In the genomic region with DNA sequence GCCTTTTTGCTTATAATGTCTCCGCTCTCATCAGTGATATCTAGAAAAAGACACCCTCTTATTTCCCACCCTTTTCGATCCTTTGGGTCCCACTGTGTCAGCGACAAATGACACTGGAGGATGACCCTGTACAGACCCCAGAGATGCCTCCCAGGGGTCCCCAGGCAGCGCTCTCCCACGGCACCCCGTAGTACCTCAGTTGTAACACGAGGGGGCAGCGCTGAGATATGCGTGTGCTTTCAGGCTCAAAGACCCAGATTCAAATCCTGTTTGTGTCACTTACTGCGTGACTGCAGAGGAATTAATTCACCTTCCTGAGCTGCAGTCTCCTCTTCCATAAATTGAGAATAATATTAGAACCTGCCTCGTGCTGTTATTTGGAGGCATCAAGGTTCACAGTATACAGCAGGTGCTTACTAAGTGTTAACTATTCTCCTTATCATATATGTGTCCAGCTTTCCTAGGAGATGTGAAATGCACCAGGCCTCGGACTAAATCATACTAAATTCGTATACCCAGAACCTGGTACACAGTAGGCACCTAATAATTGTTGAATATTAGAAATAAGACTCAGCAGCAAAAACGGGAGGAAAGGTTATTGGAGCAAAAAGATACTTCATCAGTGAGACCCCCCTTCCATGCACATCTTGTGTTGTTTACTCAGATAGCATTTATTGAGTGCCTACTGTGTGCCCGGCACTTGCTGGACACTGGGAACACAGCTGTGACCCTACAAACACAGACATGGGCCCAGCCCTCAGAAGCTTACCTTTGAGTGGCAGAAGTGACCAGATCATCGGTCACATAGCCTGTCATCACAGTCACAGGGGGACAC, we compare ENCODE assay signal across 9 cellular contexts.
A peak's percentile ranks its signal among the peaks of the same experiment; 100 is the strongest.
DNase-seq lines count a peak whose midpoint lies in the region; ATAC-seq and TF ChIP-seq lines count a peak whose summit lies in the region.
"Had no signal": no experiment of that assay in that cellular context is flagged by ENCODE, and none has a peak within 500 bp of the region (broad histone marks: within the 10 kb centered on the region; RNA-seq: fewer than 3 reads in every experiment).

No MANE protein-coding gene starts in this region.

- DNase-seq in CD1c-positive myeloid dendritic cell (ENCODE audit: extremely low spot score) (peak; percentile 7), H7 (peak; percentile 85), right lobe of liver (no peak), sigmoid colon (no peak), hepatic stellate cell (ENCODE audit: low spot score) (no peak), T-helper 1 cell (no peak)
- DNase-seq in activated CD8-positive, alpha-beta T cell treated with anti-CD3 and anti-CD28 coated beads for 36 hours = peak; percentile 44
- DNase-seq: cortex of kidney had no signal

- no peak for TF ChIP-seq EP300 in sigmoid colon (IDR thresholded peaks at IDR 0.05)

- H3K4me1 ChIP-seq in right lobe of liver (no peaks in the 10 kb centered on the region), sigmoid colon (peaks cover 0 to 11% (median 0%) of the 10 kb centered on the region in 4 donors)

- H3K27ac ChIP-seq in right lobe of liver (no peak overlapping the region), sigmoid colon (no peak overlapping the region)

- peak; percentile 58 for ATAC-seq in activated CD8-positive, alpha-beta T cell treated with anti-CD3 and anti-CD28 coated beads for 36 hours
- ATAC-seq in right lobe of liver (peak in 2 of 4 donors; percentile 39 to 47), GM18498 (IDR thresholded peaks at IDR 0.05; ENCODE audit: unreplicated experiment) (no peak)

- intact Hi-C loops in activated CD8-positive, alpha-beta T cell treated with anti-CD3 and anti-CD28 coated beads for 36 hours (cut with micrococcal nuclease) = no loop called here
- intact Hi-C loops in right lobe of liver (cut with DNase I) = no loop called here
- intact Hi-C loops in sigmoid colon (cut with DNase I) = no loop called here

- no peaks in the 10 kb centered on the region for H3K36me3 Mint-ChIP-seq in activated CD8-positive, alpha-beta T cell treated with anti-CD3 and anti-CD28 coated beads for 36 hours (ENCODE audit: low read depth)

- H3K9me3 ChIP-seq in right lobe of liver = no peaks in the 10 kb centered on the region
- H3K9me3 ChIP-seq in sigmoid colon = no peaks in the 10 kb centered on the region

- H3K27me3 ChIP-seq in H7 (ENCODE audit: control insufficient read depth, insufficient read depth, low read length) (no peaks in the 10 kb centered on the region), right lobe of liver (no peaks in the 10 kb centered on the region), sigmoid colon (peaks cover 0 to 48% (median 14%) of the 10 kb centered on the region in 3 donors)

- H3K4me3 ChIP-seq in H7 (ENCODE audit: insufficient read depth, low read depth, low read length) (no peak overlapping the region), right lobe of liver (no peak overlapping the region), sigmoid colon (no peak overlapping the region)

- POLR2A ChIA-PET in activated CD8-positive, alpha-beta T cell treated with anti-CD3 and anti-CD28 coated beads for 36 hours (lab: Charles Lee) = interaction anchor here (0.6 kb wide), 1 partner anchor 134 kb away, joined by 3 read pairs; no protein-coding TSS in a partner anchor

- no peaks in the 10 kb centered on the region for H3K9me3 Mint-ChIP-seq in activated CD8-positive, alpha-beta T cell treated with anti-CD3 and anti-CD28 coated beads for 36 hours

- 60% methylated on average over 5 of the region's 16 CpGs for WGBS in right lobe of liver (ENCODE audit: insufficient coverage, low coverage, low lambda C conversion rate, missing lambda C conversion rate)
- WGBS in sigmoid colon, 2 donors = 67 to 79% methylated on average over 16 of the region's 16 CpGs

- peaks cover 4% of the 10 kb centered on the region for H3K27me3 Mint-ChIP-seq in activated CD8-positive, alpha-beta T cell treated with anti-CD3 and anti-CD28 coated beads for 36 hours

- no peaks in the 10 kb centered on the region for H3K4me1 Mint-ChIP-seq in activated CD8-positive, alpha-beta T cell treated with anti-CD3 and anti-CD28 coated beads for 36 hours (ENCODE audit: low read depth)

- CTCF ChIA-PET in activated CD8-positive, alpha-beta T cell treated with anti-CD3 and anti-CD28 coated beads for 36 hours (lab: Charles Lee) = interaction anchor here (1.2 to 3.7 kb wide), 3 partner anchors 31 to 187 kb away, joined by 3 to 23 read pairs (median 3); no protein-coding TSS in a partner anchor

- H3K27ac Mint-ChIP-seq in activated CD8-positive, alpha-beta T cell treated with anti-CD3 and anti-CD28 coated beads for 36 hours = no peak overlapping the region

- H3K4me3 Mint-ChIP-seq in activated CD8-positive, alpha-beta T cell treated with anti-CD3 and anti-CD28 coated beads for 36 hours = no peak overlapping the region

- H3K36me3 ChIP-seq in H7 (replicated peaks; ENCODE audit: control insufficient read depth, insufficient read depth, low read length) (no peaks in the 10 kb centered on the region), right lobe of liver (peaks cover 0 to 7% (median 0%) of the 10 kb centered on the region in 4 donors), sigmoid colon (no peaks in the 10 kb centered on the region)

- peak; percentile 79 for TF ChIP-seq CTCF in activated CD8-positive, alpha-beta T cell treated with anti-CD3 and anti-CD28 coated beads for 36 hours (IDR thresholded peaks at IDR 0.05)
- peak; percentile 35 to 48 (median 42) for TF ChIP-seq CTCF in right lobe of liver (IDR thresholded peaks at IDR 0.05)
- TF ChIP-seq CTCF in sigmoid colon (IDR thresholded peaks at IDR 0.05) = peak in 2 of 4 experiments; percentile 6 to 21

- no peak for TF ChIP-seq POLR2A in right lobe of liver (IDR thresholded peaks at IDR 0.05)
- TF ChIP-seq POLR2A in sigmoid colon (IDR thresholded peaks at IDR 0.05) = no peak

Comparison
In these comparisons a context has a peak if more than half of its experiments do, and no peak if none do; other contexts are left out.
1. DNase-seq: peak in CD1c-positive myeloid dendritic cell (single experiment), H7 (single experiment) and activated CD8-positive, alpha-beta T cell treated with anti-CD3 and anti-CD28 coated beads for 36 hours (single experiment); none in right lobe of liver (0 of 3), sigmoid colon (single experiment), hepatic stellate cell (single experiment) and T-helper 1 cell (0 of 5).